8 cellular contexts compared by ENCODE assay signal in genomic region chr22:26588749-26589366, GRCh38. TPM values are rescaled to one million over a fixed set of nuclear protein-coding genes. Genes with fewer than 3 reads are reported as not detected.
DNase-seq lines count a peak whose midpoint lies in the region; ATAC-seq and TF ChIP-seq lines count a peak whose summit lies in the region.

No MANE protein-coding gene starts in this region.

- peak overlapping the region; percentile 83 to 87 (median 86) for H3K4me3 Mint-ChIP-seq in nephron

- H3K27ac ChIP-seq in BLaER1 treated with 17β-estradiol and CSF1 and Interleukin-3, amounts not matched to agents 10 nM and 100 nM: peak overlapping the region; percentile 81 to 91 (median 86)
- H3K27ac ChIP-seq in dorsolateral prefrontal cortex: peak overlapping the region in 34 of 59 donors; percentile 5 to 93 (median 74)

- no peaks in the 10 kb centered on the region for H3K9me3 Mint-ChIP-seq in nephron

- H3K36me3 Mint-ChIP-seq in nephron (ENCODE audit: low read depth): peaks cover 4% of the 10 kb centered on the region

- H3K4me3 ChIP-seq in BLaER1 treated with 17β-estradiol and CSF1 and Interleukin-3, amounts not matched to agents 10 nM and 100 nM: peak overlapping the region; percentile 91 to 99 (median 97)
- H3K4me3 ChIP-seq in dorsolateral prefrontal cortex: peak overlapping the region; percentile 55 to 91 (median 78)

- H3K27ac Mint-ChIP-seq in nephron: peak overlapping the region in 2 of 3 experiments; percentile 41 to 43

- H3K9ac ChIP-seq in BLaER1 treated with 17β-estradiol and CSF1 and Interleukin-3, amounts not matched to agents 10 nM and 100 nM: peak overlapping the region; percentile 88 to 97 (median 92)

- peaks cover 0 to 15% (median 0%) of the 10 kb centered on the region in 11 experiments; a peak in 7 of 22 replicates for H3K36me3 ChIP-seq in BLaER1 treated with 17β-estradiol and CSF1 and Interleukin-3, amounts not matched to agents 10 nM and 100 nM

- peak overlapping the region; percentile 75 to 99 (median 92) for H3K4me2 ChIP-seq in BLaER1 treated with 17β-estradiol and CSF1 and Interleukin-3, amounts not matched to agents 10 nM and 100 nM

- TF ChIP-seq CTCF in dorsolateral prefrontal cortex (IDR thresholded peaks at IDR 0.05 in 54 of 56, conservative IDR thresholded peaks at IDR 0.05 in 2 of 56; ENCODE audit: low read depth in 1 of 56, partially characterized antibody in 56 of 56): no peak
- no peak for TF ChIP-seq CTCF in nephron (IDR thresholded peaks at IDR 0.05; ENCODE audit: unreplicated experiment in 3 of 3)

- peaks cover 16% of the 10 kb centered on the region for H3K4me1 Mint-ChIP-seq in nephron

- intact Hi-C loops in dorsolateral prefrontal cortex (cut with DNase I): no loop called here

- ATAC-seq in HG03097 (IDR thresholded peaks at IDR 0.05; ENCODE audit: low FRiP score, unreplicated experiment): no peak

- peaks cover 11 to 49% (median 39%) of the 10 kb centered on the region in 11 experiments; a peak in 19 of 22 replicates for H4K20me1 ChIP-seq in BLaER1 treated with 17β-estradiol and CSF1 and Interleukin-3, amounts not matched to agents 10 nM and 100 nM

- peaks cover 67 to 76% (median 71%) of the 10 kb centered on the region in 10 experiments for H3K4me1 ChIP-seq in BLaER1 treated with 17β-estradiol and CSF1 and Interleukin-3, amounts not matched to agents 10 nM and 100 nM

- peaks cover 0 to 6% (median 4%) of the 10 kb centered on the region in 11 experiments; a peak in 6 of 22 replicates for H3K9me3 ChIP-seq in BLaER1 treated with 17β-estradiol and CSF1 and Interleukin-3, amounts not matched to agents 10 nM and 100 nM (replicated peaks in 1 of 11)

- H3K27me3 Mint-ChIP-seq in nephron (ENCODE audit: low read depth): peaks cover 27% of the 10 kb centered on the region

- no peaks in the 10 kb centered on the region for H3K27me3 ChIP-seq in BLaER1 treated with 17β-estradiol and CSF1 and Interleukin-3, amounts not matched to agents 10 nM and 100 nM
- H3K27me3 ChIP-seq in dorsolateral prefrontal cortex: no peaks in the 10 kb centered on the region

- peak; percentile 12 for DNase-seq in MV-4-11 (lab: John Stamatoyannopoulos, UW)
- no peak for DNase-seq in dorsolateral prefrontal cortex
- DNase-seq in activated CD8-positive, alpha-beta memory T cell treated with anti-CD3 and anti-CD28 coated beads, Interleukin-2, amount 50 U/mL, for 48 hours: no peak
- no peak for DNase-seq in effector CD4-positive, alpha-beta T cell
- no peak for DNase-seq in inferior parietal cortex (ENCODE audit: extremely low spot score)

RNA-seq across cellular contexts. Expression of gene TPST2, which starts 1.1 kb away (rescaled TPM):
- 10 to 100 TPM; 17.2 to 54.7 (median 31.9) TPM for total RNA-seq in dorsolateral prefrontal cortex

RNA-seq across cellular contexts. Expression of gene CRYBB1, which starts 29.0 kb away (rescaled TPM):
- 1 to 10 TPM in 78 of 120 experiments, under 1 TPM in 27, not detected in 15; 0.47 to 4.9 (median 1.6) TPM for total RNA-seq in dorsolateral prefrontal cortex

RNA-seq across cellular contexts. Expression of gene CRYBA4, which starts 32.9 kb away (rescaled TPM):
- total RNA-seq in dorsolateral prefrontal cortex: 1 to 10 TPM in 3 of 120 experiments, under 1 TPM in 4, not detected in 113; 0.62 to 1.3 (median 0.96) TPM
